7 cellular contexts compared by ENCODE assay signal in genomic region chr18:47716632-47717185, GRCh38.
"Had no signal": no experiment of that assay in that cellular context is flagged by ENCODE, and none has a peak within 500 bp of the region (broad histone marks: within the 10 kb centered on the region; RNA-seq: fewer than 3 reads in every experiment).

No MANE protein-coding gene starts in this region.

- DNase-seq: GM23248, GOT3, H7, HFFc6, IMR-90 had no signal

- H3K36me3 ChIP-seq: HAP-1 had no signal

- H3K9me3 ChIP-seq: HAP-1 had no signal

- H3K27ac ChIP-seq: GM23248 had no signal

- H3K4me1 ChIP-seq: HAP-1 had no signal

- H3K4me3 ChIP-seq: GM23248, HAP-1 had no signal

- ATAC-seq: HCT116 had no signal
